1 cellular context compared by ENCODE assay signal in the genomic region with DNA sequence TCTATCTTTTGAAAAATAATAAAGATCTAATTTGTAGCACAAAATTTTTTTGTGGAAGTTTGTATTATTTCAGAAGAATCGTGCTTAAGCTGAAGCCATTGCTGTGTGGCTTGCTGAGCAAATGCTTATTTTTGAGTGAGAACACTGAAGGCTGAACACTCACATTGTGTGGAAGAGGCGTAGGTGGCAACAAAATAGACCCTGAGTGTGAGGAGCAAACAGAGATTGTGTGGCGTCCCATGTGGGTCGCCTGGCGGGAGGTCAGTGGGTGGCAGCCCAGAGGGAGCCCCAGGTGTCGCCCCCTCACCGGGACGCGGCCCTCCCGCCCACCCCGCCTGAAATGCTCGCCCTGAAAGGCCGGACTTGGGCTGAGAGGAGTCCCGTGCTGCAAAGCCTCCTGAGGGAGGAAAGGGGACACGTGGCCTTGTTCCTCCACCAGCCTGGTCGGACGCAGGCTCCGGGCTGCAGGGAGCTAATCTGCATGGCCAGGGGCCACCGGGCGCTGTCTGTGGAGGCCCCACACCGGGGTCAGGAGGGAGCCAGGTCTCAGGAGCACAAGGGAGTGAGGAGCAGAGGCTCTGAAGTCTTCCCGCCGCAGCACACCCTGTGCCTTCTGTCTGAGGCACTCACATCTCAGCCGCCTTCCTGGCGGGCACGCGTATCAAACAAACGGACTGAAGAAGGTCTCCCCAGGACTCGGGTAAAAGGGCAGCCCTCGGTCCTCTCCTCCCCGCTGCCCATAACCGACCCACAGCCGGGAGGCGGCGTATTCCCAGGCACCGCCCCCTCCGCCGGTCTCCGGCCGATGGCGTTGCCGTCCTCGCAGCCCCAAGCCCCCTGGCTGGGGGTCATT.
TF ChIP-seq lines count a peak whose summit lies in the region.

No MANE protein-coding gene starts in this region.

TF ChIP-seq in HEK293, 187 proteins besides CTCF, POLR2A, EP300 and RAD21 (continued from another document):
- TF ChIP-seq ZNF600 (tag by site-specific recombination; IDR thresholded peaks at IDR 0.05) (no peak), MYNN (tag by site-specific recombination; IDR thresholded peaks at IDR 0.05; ENCODE audit: borderline replicate concordance) (no peak), ZNF560 (tag by site-specific recombination; IDR thresholded peaks at IDR 0.05; ENCODE audit: borderline replicate concordance) (no peak), ZBTB21 (tag by site-specific recombination; IDR thresholded peaks at IDR 0.05) (no peak), ZNF157 (tag by site-specific recombination; IDR thresholded peaks at IDR 0.05) (no peak), ZNF24 (tag by site-specific recombination; IDR thresholded peaks at IDR 0.05) (no peak)
